In the genomic region with DNA sequence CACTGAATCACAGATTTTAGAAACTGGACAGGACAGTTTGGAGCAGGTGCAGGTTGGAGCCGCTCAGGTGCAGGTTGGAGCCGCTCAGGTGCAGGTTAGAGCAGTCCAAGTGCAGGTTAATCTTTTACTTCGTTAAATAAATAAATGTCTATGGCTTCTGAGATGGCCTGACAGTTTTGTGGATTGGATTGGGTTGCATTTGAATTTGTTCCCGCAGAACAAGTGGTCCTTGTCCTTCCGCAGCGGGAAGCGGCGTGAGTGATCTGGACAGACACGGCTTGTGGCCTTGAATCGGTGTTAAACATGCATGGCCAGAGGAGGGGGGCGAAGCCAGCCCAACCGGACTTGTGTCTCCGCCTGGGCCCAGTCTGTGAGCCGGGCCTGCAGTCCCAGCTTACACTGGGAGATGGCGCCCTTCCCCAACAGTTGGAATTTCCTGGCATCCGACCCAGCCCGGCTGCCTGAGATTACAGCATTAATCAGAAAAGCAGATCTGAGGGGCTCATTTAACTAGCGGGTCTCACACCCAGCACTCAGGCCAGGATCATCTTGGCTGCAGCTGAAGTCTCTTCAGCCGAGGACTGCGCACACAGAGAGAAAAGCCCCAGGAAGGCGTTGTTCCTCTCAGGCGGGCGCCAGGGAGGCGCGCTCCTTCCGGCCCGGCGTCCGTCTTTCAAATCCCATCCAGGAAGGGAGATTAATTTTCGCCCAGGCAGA, we compare ENCODE assay signal across 9 cellular contexts. TPM values are rescaled to one million over a fixed set of nuclear protein-coding genes. Genes with fewer than 3 reads are reported as not detected.
DNase-seq lines count a peak whose midpoint lies in the region; ATAC-seq and TF ChIP-seq lines count a peak whose summit lies in the region.
"Had no signal": no experiment of that assay in that cellular context is flagged by ENCODE, and none has a peak within 500 bp of the region (broad histone marks: within the 10 kb centered on the region; RNA-seq: fewer than 3 reads in every experiment).

No MANE protein-coding gene starts in this region.

- CTCF ChIA-PET in naive thymus-derived CD4-positive, alpha-beta T cell (lab: Charles Lee), result interaction anchor here (0.7 kb wide), 1 partner anchor 335 kb away, joined by 3 read pairs; no protein-coding TSS in a partner anchor

- H3K36me3 ChIP-seq in naive thymus-derived CD4-positive, alpha-beta T cell (ENCODE audit: control insufficient read depth in 2 of 3, insufficient read depth in 3 of 3, low read length in 3 of 3), result no peaks in the 10 kb centered on the region
- H3K36me3 ChIP-seq in tibial nerve, result peaks cover 0 to 7% (median 0%) of the 10 kb centered on the region in 3 donors

- POLR2A ChIA-PET in naive thymus-derived CD4-positive, alpha-beta T cell (lab: Charles Lee), result no interaction called here

- no peaks in the 10 kb centered on the region for H3K9me3 ChIP-seq in naive thymus-derived CD4-positive, alpha-beta T cell (ENCODE audit: control insufficient read depth in 2 of 3, low read length in 3 of 3)
- no peaks in the 10 kb centered on the region for H3K9me3 ChIP-seq in tibial nerve

- 13 to 14% methylated on average over 25 to 27 of the region's 30 CpGs for WGBS in tibial nerve, 2 donors

- H3K9me3 Mint-ChIP-seq in naive thymus-derived CD4-positive, alpha-beta T cell, result peaks cover 0 to 4% (median 0%) of the 10 kb centered on the region in 11 donors

- TF ChIP-seq POLR2A in tibial nerve (IDR thresholded peaks at IDR 0.05), result no peak

- H3K36me3 Mint-ChIP-seq in naive thymus-derived CD4-positive, alpha-beta T cell, result peaks cover 0 to 3% (median 0%) of the 10 kb centered on the region in 5 donors

- no peaks in the 10 kb centered on the region for H3K27me3 ChIP-seq in naive thymus-derived CD4-positive, alpha-beta T cell (ENCODE audit: control insufficient read depth in 2 of 2, insufficient read depth in 2 of 2, low read length in 2 of 2)
- H3K27me3 ChIP-seq in tibial nerve, result peaks cover 0 to 24% of the 10 kb centered on the region in 2 donors

- no peak overlapping the region for H3K27ac ChIP-seq in naive thymus-derived CD4-positive, alpha-beta T cell (ENCODE audit: low read depth, low read length)
- H3K27ac ChIP-seq in tibial nerve, result peak overlapping the region in 1 of 4 donors; percentile 13
- H3K27ac ChIP-seq: epithelial cell of prostate had no signal

- H3K4me1 Mint-ChIP-seq in naive thymus-derived CD4-positive, alpha-beta T cell, result peaks cover 0 to 10% (median 6%) of the 10 kb centered on the region in 7 donors

- peak overlapping the region in 6 of 10 donors; percentile 17 to 73 (median 42) for H3K4me3 Mint-ChIP-seq in naive thymus-derived CD4-positive, alpha-beta T cell

- TF ChIP-seq EP300 in tibial nerve (IDR thresholded peaks at IDR 0.05), result peak in 1 of 2 donors; percentile 9

- H3K4me3 ChIP-seq in WI38 (ENCODE audit: low read depth, low read length), result no peak overlapping the region
- H3K4me3 ChIP-seq in fibroblast of mammary gland (ENCODE audit: control insufficient read depth, low read depth, low read length), result no peak overlapping the region
- H3K4me3 ChIP-seq in naive thymus-derived CD4-positive, alpha-beta T cell (ENCODE audit: low read length), result no peak overlapping the region
- H3K4me3 ChIP-seq in tibial nerve, result peak overlapping the region in 2 of 4 donors; percentile 22 to 58

- H3K27ac Mint-ChIP-seq in naive thymus-derived CD4-positive, alpha-beta T cell, result peak overlapping the region in 1 of 9 donors; percentile 50

- TF ChIP-seq CTCF in WI38 (IDR thresholded peaks at IDR 0.05; ENCODE audit: low read depth, low read length) (peak; percentile 82), fibroblast of mammary gland (conservative IDR thresholded peaks at IDR 0.05; ENCODE audit: control insufficient read depth, insufficient read depth, low read depth, low read length) (peak; percentile 76), tibial nerve (IDR thresholded peaks at IDR 0.05) (peak; percentile 85 to 97 (median 95))

- DNase-seq in NCI-H187 (lab: John Stamatoyannopoulos, UW), result peak; percentile 20 to 60
- no peak for DNase-seq in NCI-H187 treated with DMSO at 0.1 percent for 48 hours (lab: John Stamatoyannopoulos, UW)
- peak; percentile 61 for DNase-seq in NCI-H1105 treated with DMSO at 0.1 percent for 48 hours (lab: John Stamatoyannopoulos, UW)
- peak; percentile 59 for DNase-seq in fibroblast of mammary gland (ENCODE audit: low read depth)
- peak in 1 of 9 donors; percentile 54 for DNase-seq in naive thymus-derived CD4-positive, alpha-beta T cell
- peak; percentile 74 to 91 for DNase-seq in tibial nerve (ENCODE audit: low spot score in 2 of 2)

- H3K27me3 Mint-ChIP-seq in naive thymus-derived CD4-positive, alpha-beta T cell, result peaks cover 30 to 63% (median 40%) of the 10 kb centered on the region in 5 donors

- ATAC-seq in naive thymus-derived CD4-positive, alpha-beta T cell, result no peak
- no peak for ATAC-seq in activated CD4-positive, CD25-positive, alpha-beta regulatory T cell treated with anti-CD3 and anti-CD28 coated beads, Interleukin-2, amount 50 U/mL, for 24 hours

- no peaks in the 10 kb centered on the region for H3K4me1 ChIP-seq in naive thymus-derived CD4-positive, alpha-beta T cell (ENCODE audit: control insufficient read depth in 2 of 2, insufficient read depth in 2 of 2, low read length in 2 of 2)
- H3K4me1 ChIP-seq in tibial nerve, result peaks cover 0 to 48% (median 14%) of the 10 kb centered on the region in 4 donors

- intact Hi-C loops in naive thymus-derived CD4-positive, alpha-beta T cell (cut with micrococcal nuclease), result loop anchor here (5.0 kb wide), 2 partner anchors 181 to 256 kb away; no protein-coding TSS in a partner anchor

RNA-seq across cellular contexts. Expression of a gene that starts 1.5 kb away (rescaled TPM):
- total RNA-seq in naive thymus-derived CD4-positive, alpha-beta T cell, result 1 to 10 TPM in 2 of 5 experiments, under 1 TPM in 2, not detected in 1; 0.19 to 2.1 (median 0.87) TPM
- not detected for polyA plus RNA-seq in naive thymus-derived CD4-positive, alpha-beta T cell
- 10 to 100 TPM; 30.3 to 63.8 (median 38.3) TPM for total RNA-seq in tibial nerve

Comparison
In these comparisons a context has a peak if more than half of its experiments do, and no peak if none do; other contexts are left out.
1. RNA of a gene that starts 1.5 kb away (total RNA-seq): 30.3 to 63.8 TPM in tibial nerve; 0.19 to 2.1 TPM in naive thymus-derived CD4-positive, alpha-beta T cell; every median in the first group is over 10 times any median in the second.
2. Peak in every context shown above with its lines, with median percentiles within 50 percentile points of each other: CTCF ChIP-seq.